In genomic region chr22:22650398-22650797, GRCh38 we compare ENCODE assay signal across 11 cellular contexts. TPM values are rescaled to one million over a fixed set of nuclear protein-coding genes. Genes with fewer than 3 reads are reported as not detected.
"Had no signal": no experiment of that assay in that cellular context is flagged by ENCODE, and none has a peak within 500 bp of the region (broad histone marks: within the 10 kb centered on the region; RNA-seq: fewer than 3 reads in every experiment).

No MANE protein-coding gene starts in this region.

RNA-seq across cellular contexts. Expression of gene GGTLC2, which starts 6.0 kb away (rescaled TPM):
- total RNA-seq: stomach, subcutaneous adipose tissue, suprapubic skin, temporal lobe, thoracic aorta, tibial nerve, transverse colon, ureter, urinary bladder, uterus, vagina had no signal
- polyA plus RNA-seq: stomach, urinary bladder had no signal
